ENCODE assay signal across 1 cellular context in genomic region chr20:58389968-58390658, GRCh38.
TF ChIP-seq lines count a peak whose summit lies in the region.

No MANE protein-coding gene starts in this region.

TF ChIP-seq in K562, 482 proteins besides CTCF, POLR2A, EP300 and RAD21 (continued from another document and continues in another):
- TF ChIP-seq TCF15 (CRISPR knock-in tag; IDR thresholded peaks at IDR 0.05) = no peak
- no peak for TF ChIP-seq MED1 (CRISPR knock-in tag; IDR thresholded peaks at IDR 0.05; ENCODE audit: borderline replicate concordance)
- peak; percentile 44; the same call in 1 of the 2 replicates for TF ChIP-seq SMARCA5 (IDR thresholded peaks at IDR 0.05)
- TF ChIP-seq ZNF696 (CRISPR knock-in tag; conservative IDR thresholded peaks at IDR 0.05) = no peak
- TF ChIP-seq PKNOX1 (IDR thresholded peaks at IDR 0.05) = peak; percentile 71
- TF ChIP-seq TFE3 (CRISPR knock-in tag; IDR thresholded peaks at IDR 0.05) = no peak
- no peak for TF ChIP-seq BCL6 (CRISPR knock-in tag; IDR thresholded peaks at IDR 0.05)
- peak; percentile 82 for TF ChIP-seq MEIS2 (IDR thresholded peaks at IDR 0.05; ENCODE audit: partially characterized antibody)
- TF ChIP-seq RCOR1 (IDR thresholded peaks at IDR 0.05; ENCODE audit: borderline replicate concordance in 1 of 2, low read depth in 2 of 2, low read length in 2 of 2) = peak in 1 of 2 experiments; percentile 87; a peak in 2 of 4 replicates
- TF ChIP-seq ZEB2 (IDR thresholded peaks at IDR 0.05) = peak; percentile 82
- no peak for TF ChIP-seq ZNF445 (CRISPR knock-in tag; IDR thresholded peaks at IDR 0.05; ENCODE audit: low read depth)
- TF ChIP-seq ZSCAN29 (IDR thresholded peaks at IDR 0.05) = no peak
- TF ChIP-seq CBX2 (IDR thresholded peaks at IDR 0.05; ENCODE audit: insufficient read depth, low read length, poor library complexity, severe bottlenecking) = no peak
- peak; percentile 19; the same call in 1 of the 2 replicates for TF ChIP-seq CBX1 (IDR thresholded peaks at IDR 0.05; ENCODE audit: low read depth)
- peak in 1 of 2 experiments; percentile 85; a peak in 1 of 4 replicates for TF ChIP-seq HDAC1 (IDR thresholded peaks at IDR 0.05)
- TF ChIP-seq RNF219 (CRISPR knock-in tag; IDR thresholded peaks at IDR 0.05) = no peak
- TF ChIP-seq SRF (CRISPR knock-in tag; IDR thresholded peaks at IDR 0.05) = no peak
- TF ChIP-seq NR2C2 (CRISPR knock-in tag; IDR thresholded peaks at IDR 0.05) = 0 out of 2 replicates have a peak, but pooled peaks have one; percentile 23
- TF ChIP-seq NR2C2 (tag; IDR thresholded peaks at IDR 0.05) = no peak; the same call in 1 of the 2 replicates
- peak; percentile 82 for TF ChIP-seq SMAD4 (CRISPR knock-in tag; conservative IDR thresholded peaks at IDR 0.05)
- peak; percentile 85 for TF ChIP-seq CBFA2T2 (conservative IDR thresholded peaks at IDR 0.05)
- no peak for TF ChIP-seq MECOM (CRISPR knock-in tag; IDR thresholded peaks at IDR 0.05)
- TF ChIP-seq ZNF655 (CRISPR knock-in tag; IDR thresholded peaks at IDR 0.05) = no peak
- TF ChIP-seq ZNF232 (CRISPR knock-in tag; IDR thresholded peaks at IDR 0.05) = 0 out of 2 replicates have a peak, but pooled peaks have one; percentile 20
- 0 out of 6 replicates have a peak, but pooled peaks of 1 of the 3 experiments have one; percentile 15 for TF ChIP-seq ZBTB11 (CRISPR knock-in tag; IDR thresholded peaks at IDR 0.05)
- no peak for TF ChIP-seq CEBPB (tag; IDR thresholded peaks at IDR 0.05)
- no peak for TF ChIP-seq ZNF76 (CRISPR knock-in tag; IDR thresholded peaks at IDR 0.05; ENCODE audit: borderline replicate concordance)
- TF ChIP-seq CEBPG (CRISPR knock-in tag; IDR thresholded peaks at IDR 0.05) = no peak
- no peak for TF ChIP-seq CEBPG (tag; conservative IDR thresholded peaks at IDR 0.05 in 1 of 2, IDR thresholded peaks at IDR 0.05 in 1 of 2)
- peak; percentile 40; the same call in 1 of the 2 replicates for TF ChIP-seq FOXP4 (CRISPR knock-in tag; IDR thresholded peaks at IDR 0.05; ENCODE audit: borderline replicate concordance)
- TF ChIP-seq KDM4B (IDR thresholded peaks at IDR 0.05; ENCODE audit: borderline replicate concordance in 2 of 2, low read depth in 1 of 2) = no peak
- no peak for TF ChIP-seq FOXP1 (CRISPR knock-in tag; IDR thresholded peaks at IDR 0.05)
- 0 out of 4 replicates have a peak, but pooled peaks of 1 of the 2 experiments have one; percentile 42 for TF ChIP-seq UBTF (IDR thresholded peaks at IDR 0.05; ENCODE audit: borderline replicate concordance in 1 of 2, low read depth in 2 of 2, low read length in 2 of 2)
- TF ChIP-seq ETV1 (tag; conservative IDR thresholded peaks at IDR 0.05; ENCODE audit: low read depth) = peak; percentile 42; the same call in 1 of the 2 replicates
- peak; percentile 78 for TF ChIP-seq GATA2 (CRISPR knock-in tag; IDR thresholded peaks at IDR 0.05)
- peak; percentile 88 for TF ChIP-seq TAL1 (IDR thresholded peaks at IDR 0.05)
- no peak for TF ChIP-seq ZNF778 (CRISPR knock-in tag; IDR thresholded peaks at IDR 0.05)
- no peak for TF ChIP-seq ZNF436 (CRISPR knock-in tag; IDR thresholded peaks at IDR 0.05)
- TF ChIP-seq SETDB1 (IDR thresholded peaks at IDR 0.05; ENCODE audit: low read length) = no peak
- TF ChIP-seq HMBOX1 (IDR thresholded peaks at IDR 0.05) = 0 out of 2 replicates have a peak, but pooled peaks have one; percentile 31
- no peak for TF ChIP-seq TBP (optimal IDR thresholded peaks at IDR 0.05; ENCODE audit: low read depth, low read length)
- peak; percentile 62; the same call in 1 of the 2 replicates for TF ChIP-seq ATF7 (IDR thresholded peaks at IDR 0.05)
- 0 out of 2 replicates have a peak, but pooled peaks have one; percentile 34 for TF ChIP-seq PHB2 (IDR thresholded peaks at IDR 0.05; ENCODE audit: low read depth)
- no peak for TF ChIP-seq ERF (CRISPR knock-in tag; IDR thresholded peaks at IDR 0.05)
- TF ChIP-seq ESRRA (IDR thresholded peaks at IDR 0.05; ENCODE audit: borderline replicate concordance, low read depth) = 0 out of 2 replicates have a peak, but pooled peaks have one; percentile 25
- TF ChIP-seq NEUROD1 (IDR thresholded peaks at IDR 0.05; ENCODE audit: borderline replicate concordance, low read depth, low read length, partially characterized antibody) = peak; percentile 50
- TF ChIP-seq ZNF197 (CRISPR knock-in tag; IDR thresholded peaks at IDR 0.05; ENCODE audit: low read depth) = no peak
- peak; percentile 13 for TF ChIP-seq ASH1L (IDR thresholded peaks at IDR 0.05; ENCODE audit: borderline replicate concordance, low read depth, partially characterized antibody)
- TF ChIP-seq SAFB (IDR thresholded peaks at IDR 0.05; ENCODE audit: borderline replicate concordance, low read depth, low read length) = no peak
- TF ChIP-seq LEF1 (IDR thresholded peaks at IDR 0.05) = peak; percentile 58; the same call in 1 of the 2 replicates
- TF ChIP-seq ZNF23 (CRISPR knock-in tag; IDR thresholded peaks at IDR 0.05) = no peak
- no peak for TF ChIP-seq ETS1 (conservative IDR thresholded peaks at IDR 0.05; ENCODE audit: control insufficient read depth, low read depth, low read length)
- no peak for TF ChIP-seq SIRT6 (IDR thresholded peaks at IDR 0.05; ENCODE audit: low read depth, low read length)
